1 cellular context compared by ENCODE assay signal in the genomic region with DNA sequence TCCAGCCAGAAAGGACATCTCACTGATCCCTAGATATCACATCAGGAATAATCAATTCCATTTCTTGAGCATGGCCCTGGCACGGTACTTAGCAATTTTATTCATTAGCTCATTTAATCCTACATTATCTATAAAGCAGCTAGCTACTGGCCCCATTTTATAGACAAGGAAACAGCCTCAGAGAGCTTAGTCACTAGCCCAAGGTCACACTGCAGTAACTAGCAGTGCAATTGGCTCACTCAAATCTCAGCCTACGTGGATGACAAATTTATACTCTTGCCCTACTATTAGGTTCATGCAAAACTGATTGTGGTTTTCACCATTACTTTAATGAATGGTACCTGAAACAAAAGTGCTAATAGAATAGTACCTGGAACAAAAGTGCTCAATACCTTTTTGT.
TF ChIP-seq lines count a peak whose summit lies in the region.

No MANE protein-coding gene starts in this region.

TF ChIP-seq in HepG2, 621 proteins besides CTCF, POLR2A, EP300 and RAD21 (continued from another document):
- TF ChIP-seq, protein P1, sequence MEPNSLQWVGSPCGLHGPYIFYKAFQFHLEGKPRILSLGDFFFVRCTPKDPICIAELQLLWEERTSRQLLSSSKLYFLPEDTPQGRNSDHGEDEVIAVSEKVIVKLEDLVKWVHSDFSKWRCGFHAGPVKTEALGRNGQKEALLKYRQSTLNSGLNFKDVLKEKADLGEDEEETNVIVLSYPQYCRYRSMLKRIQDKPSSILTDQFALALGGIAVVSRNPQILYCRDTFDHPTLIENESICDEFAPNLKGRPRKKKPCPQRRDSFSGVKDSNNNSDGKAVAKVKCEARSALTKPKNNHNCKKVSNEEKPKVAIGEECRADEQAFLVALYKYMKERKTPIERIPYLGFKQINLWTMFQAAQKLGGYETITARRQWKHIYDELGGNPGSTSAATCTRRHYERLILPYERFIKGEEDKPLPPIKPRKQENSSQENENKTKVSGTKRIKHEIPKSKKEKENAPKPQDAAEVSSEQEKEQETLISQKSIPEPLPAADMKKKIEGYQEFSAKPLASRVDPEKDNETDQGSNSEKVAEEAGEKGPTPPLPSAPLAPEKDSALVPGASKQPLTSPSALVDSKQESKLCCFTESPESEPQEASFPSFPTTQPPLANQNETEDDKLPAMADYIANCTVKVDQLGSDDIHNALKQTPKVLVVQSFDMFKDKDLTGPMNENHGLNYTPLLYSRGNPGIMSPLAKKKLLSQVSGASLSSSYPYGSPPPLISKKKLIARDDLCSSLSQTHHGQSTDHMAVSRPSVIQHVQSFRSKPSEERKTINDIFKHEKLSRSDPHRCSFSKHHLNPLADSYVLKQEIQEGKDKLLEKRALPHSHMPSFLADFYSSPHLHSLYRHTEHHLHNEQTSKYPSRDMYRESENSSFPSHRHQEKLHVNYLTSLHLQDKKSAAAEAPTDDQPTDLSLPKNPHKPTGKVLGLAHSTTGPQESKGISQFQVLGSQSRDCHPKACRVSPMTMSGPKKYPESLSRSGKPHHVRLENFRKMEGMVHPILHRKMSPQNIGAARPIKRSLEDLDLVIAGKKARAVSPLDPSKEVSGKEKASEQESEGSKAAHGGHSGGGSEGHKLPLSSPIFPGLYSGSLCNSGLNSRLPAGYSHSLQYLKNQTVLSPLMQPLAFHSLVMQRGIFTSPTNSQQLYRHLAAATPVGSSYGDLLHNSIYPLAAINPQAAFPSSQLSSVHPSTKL (CRISPR knock-in tag; IDR thresholded peaks at IDR 0.05), result no peak
- no peak for TF ChIP-seq SMAD1 (CRISPR knock-in tag; IDR thresholded peaks at IDR 0.05; ENCODE audit: borderline replicate concordance, low read depth)
- no peak for TF ChIP-seq ZNF234 (CRISPR knock-in tag; conservative IDR thresholded peaks at IDR 0.05)
- TF ChIP-seq, protein P2, sequence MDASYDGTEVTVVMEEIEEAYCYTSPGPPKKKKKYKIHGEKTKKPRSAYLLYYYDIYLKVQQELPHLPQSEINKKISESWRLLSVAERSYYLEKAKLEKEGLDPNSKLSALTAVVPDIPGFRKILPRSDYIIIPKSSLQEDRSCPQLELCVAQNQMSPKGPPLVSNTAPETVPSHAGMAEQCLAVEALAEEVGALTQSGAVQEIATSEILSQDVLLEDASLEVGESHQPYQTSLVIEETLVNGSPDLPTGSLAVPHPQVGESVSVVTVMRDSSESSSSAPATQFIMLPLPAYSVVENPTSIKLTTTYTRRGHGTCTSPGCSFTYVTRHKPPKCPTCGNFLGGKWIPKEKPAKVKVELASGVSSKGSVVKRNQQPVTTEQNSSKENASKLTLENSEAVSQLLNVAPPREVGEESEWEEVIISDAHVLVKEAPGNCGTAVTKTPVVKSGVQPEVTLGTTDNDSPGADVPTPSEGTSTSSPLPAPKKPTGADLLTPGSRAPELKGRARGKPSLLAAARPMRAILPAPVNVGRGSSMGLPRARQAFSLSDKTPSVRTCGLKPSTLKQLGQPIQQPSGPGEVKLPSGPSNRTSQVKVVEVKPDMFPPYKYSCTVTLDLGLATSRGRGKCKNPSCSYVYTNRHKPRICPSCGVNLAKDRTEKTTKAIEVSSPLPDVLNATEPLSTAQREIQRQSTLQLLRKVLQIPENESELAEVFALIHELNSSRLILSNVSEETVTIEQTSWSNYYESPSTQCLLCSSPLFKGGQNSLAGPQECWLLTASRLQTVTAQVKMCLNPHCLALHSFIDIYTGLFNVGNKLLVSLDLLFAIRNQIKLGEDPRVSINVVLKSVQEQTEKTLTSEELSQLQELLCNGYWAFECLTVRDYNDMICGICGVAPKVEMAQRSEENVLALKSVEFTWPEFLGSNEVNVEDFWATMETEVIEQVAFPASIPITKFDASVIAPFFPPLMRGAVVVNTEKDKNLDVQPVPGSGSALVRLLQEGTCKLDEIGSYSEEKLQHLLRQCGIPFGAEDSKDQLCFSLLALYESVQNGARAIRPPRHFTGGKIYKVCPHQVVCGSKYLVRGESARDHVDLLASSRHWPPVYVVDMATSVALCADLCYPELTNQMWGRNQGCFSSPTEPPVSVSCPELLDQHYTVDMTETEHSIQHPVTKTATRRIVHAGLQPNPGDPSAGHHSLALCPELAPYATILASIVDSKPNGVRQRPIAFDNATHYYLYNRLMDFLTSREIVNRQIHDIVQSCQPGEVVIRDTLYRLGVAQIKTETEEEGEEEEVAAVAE (CRISPR knock-in tag; IDR thresholded peaks at IDR 0.05; ENCODE audit: borderline replicate concordance), result peak; percentile 93; the same call in 1 of the 2 replicates
- TF ChIP-seq FOSL2 (CRISPR knock-in tag; IDR thresholded peaks at IDR 0.05), result peak; percentile 54
- no peak for TF ChIP-seq XBP1 (CRISPR knock-in tag; IDR thresholded peaks at IDR 0.05)
- no peak for TF ChIP-seq IRX3 (CRISPR knock-in tag; IDR thresholded peaks at IDR 0.05; ENCODE audit: borderline replicate concordance, low read depth)
- TF ChIP-seq ZNF616 (CRISPR knock-in tag; IDR thresholded peaks at IDR 0.05; ENCODE audit: low read depth), result no peak
- no peak for TF ChIP-seq ZFP36L1 (CRISPR knock-in tag; IDR thresholded peaks at IDR 0.05)
